Comparison of ENCODE assay signal across 2 cellular contexts in the genomic region with DNA sequence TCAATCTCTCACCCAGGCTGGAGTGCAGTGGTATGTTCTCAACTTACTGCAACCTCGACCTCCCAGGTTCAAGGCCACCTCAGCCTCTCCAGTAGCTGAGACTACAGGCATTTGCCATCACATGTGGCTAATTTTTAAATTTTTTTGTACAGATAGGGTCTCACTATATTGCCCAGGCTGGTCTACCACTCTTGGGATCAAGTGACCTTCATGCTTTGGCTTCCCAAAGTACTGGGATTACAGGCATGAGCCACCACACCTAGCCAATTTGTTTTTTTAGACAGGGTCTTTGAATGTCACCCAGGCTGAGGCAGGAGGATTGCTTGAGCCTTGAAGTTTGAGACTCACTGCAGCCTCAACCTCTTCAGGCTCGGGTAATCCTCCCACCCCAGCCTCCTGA.
TF ChIP-seq lines count a peak whose summit lies in the region.

No MANE protein-coding gene starts in this region.

TF ChIP-seq in HepG2, 621 proteins besides CTCF, POLR2A, EP300 and RAD21:
- TF ChIP-seq, protein P1, sequence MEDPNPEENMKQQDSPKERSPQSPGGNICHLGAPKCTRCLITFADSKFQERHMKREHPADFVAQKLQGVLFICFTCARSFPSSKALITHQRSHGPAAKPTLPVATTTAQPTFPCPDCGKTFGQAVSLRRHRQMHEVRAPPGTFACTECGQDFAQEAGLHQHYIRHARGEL (CRISPR knock-in tag; IDR thresholded peaks at IDR 0.05), result no peak
- TF ChIP-seq ZNF121 (CRISPR knock-in tag; IDR thresholded peaks at IDR 0.05), result peak; percentile 54; the same call in 1 of the 2 replicates

TF ChIP-seq in K562, 482 proteins besides CTCF, POLR2A, EP300 and RAD21:
- TF ChIP-seq MAFK (IDR thresholded peaks at IDR 0.05; ENCODE audit: low read length), result no peak
- TF ChIP-seq MBD2 (IDR thresholded peaks at IDR 0.05; ENCODE audit: borderline replicate concordance, low read depth), result no peak
- TF ChIP-seq ZNF668 (CRISPR knock-in tag; IDR thresholded peaks at IDR 0.05), result no peak
- TF ChIP-seq NFIC (IDR thresholded peaks at IDR 0.05), result no peak
- TF ChIP-seq, protein P2, sequence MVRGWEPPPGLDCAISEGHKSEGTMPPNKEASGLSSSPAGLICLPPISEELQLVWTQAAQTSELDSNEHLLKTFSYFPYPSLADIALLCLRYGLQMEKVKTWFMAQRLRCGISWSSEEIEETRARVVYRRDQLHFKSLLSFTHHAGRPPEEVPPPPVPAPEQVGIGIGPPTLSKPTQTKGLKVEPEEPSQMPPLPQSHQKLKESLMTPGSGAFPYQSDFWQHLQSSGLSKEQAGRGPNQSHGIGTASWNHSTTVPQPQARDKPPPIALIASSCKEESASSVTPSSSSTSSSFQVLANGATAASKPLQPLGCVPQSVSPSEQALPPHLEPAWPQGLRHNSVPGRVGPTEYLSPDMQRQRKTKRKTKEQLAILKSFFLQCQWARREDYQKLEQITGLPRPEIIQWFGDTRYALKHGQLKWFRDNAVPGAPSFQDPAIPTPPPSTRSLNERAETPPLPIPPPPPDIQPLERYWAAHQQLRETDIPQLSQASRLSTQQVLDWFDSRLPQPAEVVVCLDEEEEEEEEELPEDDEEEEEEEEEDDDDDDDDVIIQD (CRISPR knock-in tag; IDR thresholded peaks at IDR 0.05), result no peak
- no peak for TF ChIP-seq JUNB (CRISPR knock-in tag; conservative IDR thresholded peaks at IDR 0.05)
- TF ChIP-seq, protein P3, sequence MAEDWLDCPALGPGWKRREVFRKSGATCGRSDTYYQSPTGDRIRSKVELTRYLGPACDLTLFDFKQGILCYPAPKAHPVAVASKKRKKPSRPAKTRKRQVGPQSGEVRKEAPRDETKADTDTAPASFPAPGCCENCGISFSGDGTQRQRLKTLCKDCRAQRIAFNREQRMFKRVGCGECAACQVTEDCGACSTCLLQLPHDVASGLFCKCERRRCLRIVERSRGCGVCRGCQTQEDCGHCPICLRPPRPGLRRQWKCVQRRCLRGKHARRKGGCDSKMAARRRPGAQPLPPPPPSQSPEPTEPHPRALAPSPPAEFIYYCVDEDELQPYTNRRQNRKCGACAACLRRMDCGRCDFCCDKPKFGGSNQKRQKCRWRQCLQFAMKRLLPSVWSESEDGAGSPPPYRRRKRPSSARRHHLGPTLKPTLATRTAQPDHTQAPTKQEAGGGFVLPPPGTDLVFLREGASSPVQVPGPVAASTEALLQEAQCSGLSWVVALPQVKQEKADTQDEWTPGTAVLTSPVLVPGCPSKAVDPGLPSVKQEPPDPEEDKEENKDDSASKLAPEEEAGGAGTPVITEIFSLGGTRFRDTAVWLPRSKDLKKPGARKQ (CRISPR knock-in tag; IDR thresholded peaks at IDR 0.05), result no peak
- no peak for TF ChIP-seq ZNF217 (CRISPR knock-in tag; IDR thresholded peaks at IDR 0.05)
- peak; percentile 10 for TF ChIP-seq RBM25 (IDR thresholded peaks at IDR 0.05; ENCODE audit: low read depth, low read length, severe bottlenecking)
- TF ChIP-seq PTBP1 (IDR thresholded peaks at IDR 0.05; ENCODE audit: low read depth, low read length), result no peak
- no peak for TF ChIP-seq CBX2 (IDR thresholded peaks at IDR 0.05; ENCODE audit: insufficient read depth, low read length, poor library complexity, severe bottlenecking)
- TF ChIP-seq NCOR1 (IDR thresholded peaks at IDR 0.05), result no peak
- no peak for TF ChIP-seq DMBX1 (CRISPR knock-in tag; IDR thresholded peaks at IDR 0.05; ENCODE audit: borderline replicate concordance)
- TF ChIP-seq BCOR (IDR thresholded peaks at IDR 0.05), result peak; percentile 15; the same call in 1 of the 2 replicates
- peak; percentile 96 for TF ChIP-seq ZNF121 (CRISPR knock-in tag; conservative IDR thresholded peaks at IDR 0.05)
- no peak for TF ChIP-seq HNRNPL (IDR thresholded peaks at IDR 0.05; ENCODE audit: low read depth, low read length)
- TF ChIP-seq XRCC5 (IDR thresholded peaks at IDR 0.05; ENCODE audit: low read depth, low read length), result no peak
- no peak for TF ChIP-seq TRIM24 (IDR thresholded peaks at IDR 0.05)
- TF ChIP-seq, protein P4, sequence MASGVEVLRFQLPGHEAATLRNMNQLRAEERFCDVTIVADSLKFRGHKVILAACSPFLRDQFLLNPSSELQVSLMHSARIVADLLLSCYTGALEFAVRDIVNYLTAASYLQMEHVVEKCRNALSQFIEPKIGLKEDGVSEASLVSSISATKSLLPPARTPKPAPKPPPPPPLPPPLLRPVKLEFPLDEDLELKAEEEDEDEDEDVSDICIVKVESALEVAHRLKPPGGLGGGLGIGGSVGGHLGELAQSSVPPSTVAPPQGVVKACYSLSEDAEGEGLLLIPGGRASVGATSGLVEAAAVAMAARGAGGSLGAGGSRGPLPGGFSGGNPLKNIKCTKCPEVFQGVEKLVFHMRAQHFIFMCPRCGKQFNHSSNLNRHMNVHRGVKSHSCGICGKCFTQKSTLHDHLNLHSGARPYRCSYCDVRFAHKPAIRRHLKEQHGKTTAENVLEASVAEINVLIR (CRISPR knock-in tag; IDR thresholded peaks at IDR 0.05), result no peak
- TF ChIP-seq STAG1 (CRISPR knock-in tag; IDR thresholded peaks at IDR 0.05; ENCODE audit: borderline replicate concordance), result no peak
- TF ChIP-seq, protein P5, sequence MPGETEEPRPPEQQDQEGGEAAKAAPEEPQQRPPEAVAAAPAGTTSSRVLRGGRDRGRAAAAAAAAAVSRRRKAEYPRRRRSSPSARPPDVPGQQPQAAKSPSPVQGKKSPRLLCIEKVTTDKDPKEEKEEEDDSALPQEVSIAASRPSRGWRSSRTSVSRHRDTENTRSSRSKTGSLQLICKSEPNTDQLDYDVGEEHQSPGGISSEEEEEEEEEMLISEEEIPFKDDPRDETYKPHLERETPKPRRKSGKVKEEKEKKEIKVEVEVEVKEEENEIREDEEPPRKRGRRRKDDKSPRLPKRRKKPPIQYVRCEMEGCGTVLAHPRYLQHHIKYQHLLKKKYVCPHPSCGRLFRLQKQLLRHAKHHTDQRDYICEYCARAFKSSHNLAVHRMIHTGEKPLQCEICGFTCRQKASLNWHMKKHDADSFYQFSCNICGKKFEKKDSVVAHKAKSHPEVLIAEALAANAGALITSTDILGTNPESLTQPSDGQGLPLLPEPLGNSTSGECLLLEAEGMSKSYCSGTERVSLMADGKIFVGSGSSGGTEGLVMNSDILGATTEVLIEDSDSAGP (CRISPR knock-in tag; IDR thresholded peaks at IDR 0.05), result no peak
- TF ChIP-seq, protein P6, sequence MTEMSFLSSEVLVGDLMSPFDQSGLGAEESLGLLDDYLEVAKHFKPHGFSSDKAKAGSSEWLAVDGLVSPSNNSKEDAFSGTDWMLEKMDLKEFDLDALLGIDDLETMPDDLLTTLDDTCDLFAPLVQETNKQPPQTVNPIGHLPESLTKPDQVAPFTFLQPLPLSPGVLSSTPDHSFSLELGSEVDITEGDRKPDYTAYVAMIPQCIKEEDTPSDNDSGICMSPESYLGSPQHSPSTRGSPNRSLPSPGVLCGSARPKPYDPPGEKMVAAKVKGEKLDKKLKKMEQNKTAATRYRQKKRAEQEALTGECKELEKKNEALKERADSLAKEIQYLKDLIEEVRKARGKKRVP (CRISPR knock-in tag; IDR thresholded peaks at IDR 0.05), result no peak
- no peak for TF ChIP-seq ZFPM2 (CRISPR knock-in tag; IDR thresholded peaks at IDR 0.05)
- TF ChIP-seq, protein P7, sequence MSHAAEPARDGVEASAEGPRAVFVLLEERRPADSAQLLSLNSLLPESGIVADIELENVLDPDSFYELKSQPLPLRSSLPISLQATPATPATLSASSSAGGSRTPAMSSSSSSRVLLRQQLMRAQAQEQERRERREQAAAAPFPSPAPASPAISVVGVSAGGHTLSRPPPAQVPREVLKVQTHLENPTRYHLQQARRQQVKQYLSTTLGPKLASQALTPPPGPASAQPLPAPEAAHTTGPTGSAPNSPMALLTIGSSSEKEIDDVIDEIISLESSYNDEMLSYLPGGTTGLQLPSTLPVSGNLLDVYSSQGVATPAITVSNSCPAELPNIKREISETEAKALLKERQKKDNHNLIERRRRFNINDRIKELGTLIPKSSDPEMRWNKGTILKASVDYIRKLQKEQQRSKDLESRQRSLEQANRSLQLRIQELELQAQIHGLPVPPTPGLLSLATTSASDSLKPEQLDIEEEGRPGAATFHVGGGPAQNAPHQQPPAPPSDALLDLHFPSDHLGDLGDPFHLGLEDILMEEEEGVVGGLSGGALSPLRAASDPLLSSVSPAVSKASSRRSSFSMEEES (CRISPR knock-in tag; IDR thresholded peaks at IDR 0.05), result no peak
- 0 out of 4 replicates have a peak, but pooled peaks of 1 of the 2 experiments have one; percentile 10 for TF ChIP-seq KDM1A (IDR thresholded peaks at IDR 0.05)
- no peak for TF ChIP-seq CBX1 (IDR thresholded peaks at IDR 0.05; ENCODE audit: low read depth)
- TF ChIP-seq WHSC1 (IDR thresholded peaks at IDR 0.05; ENCODE audit: low read length), result no peak
- TF ChIP-seq FUS (optimal IDR thresholded peaks at IDR 0.05; ENCODE audit: low read depth, low read length), result no peak
- TF ChIP-seq TAF9B (IDR thresholded peaks at IDR 0.05; ENCODE audit: partially characterized antibody), result no peak
- no peak for TF ChIP-seq ZNF695 (CRISPR knock-in tag; IDR thresholded peaks at IDR 0.05)
- no peak for TF ChIP-seq TAL1 (IDR thresholded peaks at IDR 0.05)
